ENCODE assay signal across 32 cellular contexts in genomic region chr5:113601423-113601822, GRCh38.
"Had no signal": no experiment of that assay in that cellular context is flagged by ENCODE, and none has a peak within 500 bp of the region (broad histone marks: within the 10 kb centered on the region; RNA-seq: fewer than 3 reads in every experiment).

No MANE protein-coding gene starts in this region.

- H3K27ac Mint-ChIP-seq: activated CD4-positive, alpha-beta memory T cell treated with anti-CD3 and anti-CD28 coated beads for 36 hours; activated CD4-positive, alpha-beta T cell treated with anti-CD3 and anti-CD28 coated beads for 36 hours; activated CD4-positive, alpha-beta T cell treated with anti-CD3 and anti-CD28 coated beads, Interleukin-2, amount 10 ng/mL, durations not matched to agents 24 days and 14 days; activated CD8-positive, alpha-beta memory T cell treated with anti-CD3 and anti-CD28 coated beads, Interleukin-2, amount 10 ng/mL, durations not matched to agents 7 days and 5 days; activated CD8-positive, alpha-beta T cell treated with anti-CD3 and anti-CD28 coated beads, Interleukin-2, amount 10 ng/mL, durations not matched to agents 7 days and 5 days; activated naive CD4-positive, alpha-beta T cell treated with anti-CD3 and anti-CD28 coated beads, Interleukin-2, amount 10 ng/mL, durations not matched to agents 7 days and 5 days; activated naive CD8-positive, alpha-beta T cell treated with anti-CD3 and anti-CD28 coated beads for 36 hours; activated naive CD8-positive, alpha-beta T cell treated with anti-CD3 and anti-CD28 coated beads, Interleukin-2, amount 50 U/mL, for 24 hours; activated T-helper 1 cell treated with anti-CD3 and anti-CD28 coated beads, Interleukin-12 subunit alpha, Interleukin-12 subunit beta, Interleukin-2, Interleukin-4 antibody, amounts not matched to agents 30 ng/mL and 10 ng/mL and 1 ng/mL, durations not matched to agents 14 hours and 24 hours and 36 hours; brain; dendritic cell treated with granulocyte-macrophage colony-stimulating factor and Interleukin-4, amounts not matched to agents 40 ng/mL and 50 ng/mL, for 4 days; endodermal cell had no signal

- H3K9me3 ChIP-seq: adrenal gland, breast epithelium had no signal

- H3K36me3 Mint-ChIP-seq: activated CD4-positive, alpha-beta memory T cell treated with anti-CD3 and anti-CD28 coated beads for 36 hours; activated naive CD8-positive, alpha-beta T cell treated with anti-CD3 and anti-CD28 coated beads for 36 hours; brain had no signal

- DNase-seq: activated CD4-positive, alpha-beta memory T cell treated with anti-CD3 and anti-CD28 coated beads for 36 hours; activated CD4-positive, alpha-beta T cell treated with anti-CD3 and anti-CD28 coated beads for 36 hours; activated CD4-positive, alpha-beta T cell treated with anti-CD3 and anti-CD28 coated beads, Interleukin-2, amount 10 ng/mL, durations not matched to agents 24 days and 14 days; activated CD4-positive, CD25-positive, alpha-beta regulatory T cell; activated CD4-positive, CD25-positive, alpha-beta regulatory T cell treated with anti-CD3 and anti-CD28 coated beads, Interleukin-2, amount 50 U/mL, for 72 hours; activated CD8-positive, alpha-beta memory T cell treated with anti-CD3 and anti-CD28 coated beads, Interleukin-2, amount 10 ng/mL, durations not matched to agents 7 days and 5 days; activated CD8-positive, alpha-beta memory T cell treated with anti-CD3 and anti-CD28 coated beads, Interleukin-2, amount 50 U/mL, for 4 hours; activated CD8-positive, alpha-beta T cell treated with anti-CD3 and anti-CD28 coated beads, Interleukin-2, amount 10 ng/mL, durations not matched to agents 7 days and 5 days; activated gamma-delta T cell; activated naive CD4-positive, alpha-beta T cell; activated naive CD4-positive, alpha-beta T cell treated with anti-CD3 and anti-CD28 coated beads, Interleukin-2, amount 10 ng/mL, durations not matched to agents 7 days and 5 days; activated naive CD8-positive, alpha-beta T cell treated with anti-CD3 and anti-CD28 coated beads for 36 hours; activated naive CD8-positive, alpha-beta T cell treated with anti-CD3 and anti-CD28 coated beads, Interleukin-2, amount 50 U/mL, for 24 hours; activated T-cell treated with anti-CD3 and anti-CD28 coated beads, Interleukin-2, amount 50 U/mL, for 1 hour; activated T-cell treated with anti-CD3 and anti-CD28 coated beads, Interleukin-2, amount 50 U/mL, for 48 hours; adrenal gland; amygdala; aorta; dorsolateral prefrontal cortex; effector memory CD4-positive, alpha-beta T cell; endodermal cell; foreskin fibroblast; T-helper 2 cell had no signal

- H3K4me3 ChIP-seq: adrenal gland, breast epithelium, cardiac muscle cell, coronary artery, dorsolateral prefrontal cortex had no signal

- FAIRE-seq: frontal cortex had no signal

- H3K4me1 Mint-ChIP-seq: activated CD4-positive, alpha-beta T cell treated with anti-CD3 and anti-CD28 coated beads for 36 hours; activated naive CD8-positive, alpha-beta T cell treated with anti-CD3 and anti-CD28 coated beads, Interleukin-2, amount 50 U/mL, for 24 hours had no signal

- H3K27me3 Mint-ChIP-seq: brain had no signal

- H3K9me3 Mint-ChIP-seq: activated CD4-positive, alpha-beta memory T cell treated with anti-CD3 and anti-CD28 coated beads for 36 hours; activated CD4-positive, alpha-beta T cell treated with anti-CD3 and anti-CD28 coated beads, Interleukin-2, amount 10 ng/mL, durations not matched to agents 24 days and 14 days; activated naive CD4-positive, alpha-beta T cell treated with anti-CD3 and anti-CD28 coated beads, Interleukin-2, amount 10 ng/mL, durations not matched to agents 7 days and 5 days; activated naive CD8-positive, alpha-beta T cell treated with anti-CD3 and anti-CD28 coated beads for 36 hours; activated naive CD8-positive, alpha-beta T cell treated with anti-CD3 and anti-CD28 coated beads, Interleukin-2, amount 50 U/mL, for 24 hours; activated T-helper 1 cell treated with anti-CD3 and anti-CD28 coated beads, Interleukin-12 subunit alpha, Interleukin-12 subunit beta, Interleukin-2, Interleukin-4 antibody, amounts not matched to agents 30 ng/mL and 10 ng/mL and 1 ng/mL, durations not matched to agents 14 hours and 24 hours and 36 hours; central memory CD8-positive, alpha-beta T cell; dendritic cell treated with granulocyte-macrophage colony-stimulating factor and Interleukin-4, amounts not matched to agents 40 ng/mL and 50 ng/mL, for 4 days; endodermal cell had no signal

- H3K27me3 ChIP-seq: adrenal gland, cardiac muscle cell, dorsolateral prefrontal cortex had no signal

- H3K36me3 ChIP-seq: adrenal gland, breast epithelium, cardiac muscle cell had no signal

- H3K27ac ChIP-seq: adrenal gland, breast epithelium, cardiac muscle cell, coronary artery had no signal

- ATAC-seq: activated CD4-positive, alpha-beta T cell treated with anti-CD3 and anti-CD28 coated beads for 36 hours; activated CD8-positive, alpha-beta memory T cell treated with anti-CD3 and anti-CD28 coated beads, Interleukin-2, amount 10 ng/mL, durations not matched to agents 7 days and 5 days; activated CD8-positive, alpha-beta T cell treated with anti-CD3 and anti-CD28 coated beads, Interleukin-2, amount 10 ng/mL, durations not matched to agents 7 days and 5 days; activated naive CD8-positive, alpha-beta T cell treated with anti-CD3 and anti-CD28 coated beads, Interleukin-2, amount 50 U/mL, for 24 hours; esophagus mucosa had no signal

- H3K4me3 Mint-ChIP-seq: activated CD4-positive, alpha-beta memory T cell treated with anti-CD3 and anti-CD28 coated beads for 36 hours; activated CD4-positive, alpha-beta T cell treated with anti-CD3 and anti-CD28 coated beads for 36 hours; activated CD4-positive, alpha-beta T cell treated with anti-CD3 and anti-CD28 coated beads, Interleukin-2, amount 10 ng/mL, durations not matched to agents 24 days and 14 days; activated CD8-positive, alpha-beta memory T cell treated with anti-CD3 and anti-CD28 coated beads, Interleukin-2, amount 10 ng/mL, durations not matched to agents 7 days and 5 days; activated CD8-positive, alpha-beta T cell treated with anti-CD3 and anti-CD28 coated beads, Interleukin-2, amount 10 ng/mL, durations not matched to agents 7 days and 5 days; activated naive CD4-positive, alpha-beta T cell treated with anti-CD3 and anti-CD28 coated beads, Interleukin-2, amount 10 ng/mL, durations not matched to agents 7 days and 5 days; activated naive CD8-positive, alpha-beta T cell treated with anti-CD3 and anti-CD28 coated beads for 36 hours; activated naive CD8-positive, alpha-beta T cell treated with anti-CD3 and anti-CD28 coated beads, Interleukin-2, amount 50 U/mL, for 24 hours; activated T-helper 1 cell treated with anti-CD3 and anti-CD28 coated beads, Interleukin-12 subunit alpha, Interleukin-12 subunit beta, Interleukin-2, Interleukin-4 antibody, amounts not matched to agents 30 ng/mL and 10 ng/mL and 1 ng/mL, durations not matched to agents 14 hours and 24 hours and 36 hours; brain; central memory CD8-positive, alpha-beta T cell; dendritic cell treated with granulocyte-macrophage colony-stimulating factor and Interleukin-4, amounts not matched to agents 40 ng/mL and 50 ng/mL, for 4 days; endodermal cell had no signal

- H3K4me1 ChIP-seq: breast epithelium had no signal
